In genomic region chr1:72066431-72066830, GRCh38 we compare ENCODE assay signal across 24 cellular contexts.
A peak's percentile ranks its signal among the peaks of the same experiment; 100 is the strongest.
DNase-seq lines count a peak whose midpoint lies in the region; ATAC-seq, FAIRE-seq and TF ChIP-seq lines count a peak whose summit lies in the region.
"Had no signal": no experiment of that assay in that cellular context is flagged by ENCODE, and none has a peak within 500 bp of the region (broad histone marks: within the 10 kb centered on the region; RNA-seq: fewer than 3 reads in every experiment).

No MANE protein-coding gene starts in this region.

- intact Hi-C loops in kidney (cut with DNase I) (no loop called here), mammary epithelial cell (cut with micrococcal nuclease) (no loop called here)

- H2AFZ ChIP-seq in mammary epithelial cell (ENCODE audit: low read depth, low read length): no peak overlapping the region
- H2AFZ ChIP-seq: GM23338 had no signal

- in situ Hi-C loops in mammary epithelial cell (cut with MboI; ENCODE audit: low sequenced_read_pairs in 2 of 2): no loop called here

- H3K4me3 ChIP-seq in kidney (ENCODE audit: low read length in 2 of 2) (no peak overlapping the region), mammary epithelial cell (replicated peaks in 1 of 3; ENCODE audit: insufficient read depth in 1 of 3, low read depth in 2 of 3, low read length in 3 of 3) (no peak overlapping the region)
- H3K4me3 ChIP-seq: GM12878, GM23338 had no signal

- dilution Hi-C loops in mammary epithelial cell (cut with HindIII; ENCODE audit: low sequenced_read_pairs): no loop called here

- no peaks in the 10 kb centered on the region for H3K36me3 Mint-ChIP-seq in activated naive CD8-positive, alpha-beta T cell treated with anti-CD3 and anti-CD28 coated beads, Interleukin-2, amount 50 U/mL, for 24 hours (ENCODE audit: low read depth)

- no peak for ATAC-seq in activated naive CD8-positive, alpha-beta T cell treated with anti-CD3 and anti-CD28 coated beads, Interleukin-2, amount 50 U/mL, for 24 hours
- ATAC-seq: GM12878, GM23338, SK-N-SH treated with all-trans-retinoic acid at 6 μM for 48 hours had no signal

- H3K9ac ChIP-seq in kidney (ENCODE audit: low read length in 2 of 2): no peak overlapping the region
- H3K9ac ChIP-seq in mammary epithelial cell (ENCODE audit: insufficient read depth, low read length): no peak overlapping the region

- no TSS peak for BruUV-seq in mammary epithelial cell (replicated peaks; lab: Mats Ljungman, UMichigan)

- H3K9me3 Mint-ChIP-seq in activated naive CD8-positive, alpha-beta T cell treated with anti-CD3 and anti-CD28 coated beads, Interleukin-2, amount 50 U/mL, for 24 hours: no peaks in the 10 kb centered on the region
- H3K9me3 Mint-ChIP-seq: GM23338 had no signal

- 79% methylated on average over 7 of the region's 7 CpGs for WGBS in mammary epithelial cell (ENCODE audit: low coverage, missing lambda C conversion rate)

- no peaks in the 10 kb centered on the region for H3K4me1 Mint-ChIP-seq in activated naive CD8-positive, alpha-beta T cell treated with anti-CD3 and anti-CD28 coated beads, Interleukin-2, amount 50 U/mL, for 24 hours
- H3K4me1 Mint-ChIP-seq: GM23338 had no signal

- H3K4me1 ChIP-seq in kidney (ENCODE audit: control insufficient read depth in 1 of 2, insufficient read depth in 1 of 2, low read depth in 1 of 2, low read length in 2 of 2) (no peaks in the 10 kb centered on the region), mammary epithelial cell (ENCODE audit: insufficient read depth, low read length) (peaks cover 20% of the 10 kb centered on the region)

- H4K20me1 ChIP-seq in mammary epithelial cell (ENCODE audit: insufficient read depth, low read length): no peaks in the 10 kb centered on the region

- peak; percentile 54 for DNase-seq in AG08395 (ENCODE audit: low spot score)
- DNase-seq in GM03348 (ENCODE audit: low spot score): peak; percentile 2
- peak; percentile 28 for DNase-seq in kidney
- no peak for DNase-seq in activated naive CD8-positive, alpha-beta T cell treated with anti-CD3 and anti-CD28 coated beads, Interleukin-2, amount 50 U/mL, for 24 hours
- DNase-seq in COLO829 (ENCODE audit: low spot score): no peak
- no peak for DNase-seq in mammary epithelial cell
- DNase-seq: C1 segment of cervical spinal cord, DMS 273 treated with DMSO at 0.1 percent for 48 hours, DND-41, HCEC 1CT, IMR-90, NCI-H1436 treated with DMSO at 0.1 percent for 48 hours, NCI-H2029 treated with DMSO at 0.1 percent for 48 hours, NCI-H2171 treated with DMSO at 0.1 percent for 48 hours, NCI-H446, OCI-M1, SIG-M5 had no signal

- CTCF ChIA-PET in mammary epithelial cell (lab: Charles Lee; ENCODE audit: low non-redundant PET): no interaction called here

- H3K27ac Mint-ChIP-seq in activated naive CD8-positive, alpha-beta T cell treated with anti-CD3 and anti-CD28 coated beads, Interleukin-2, amount 50 U/mL, for 24 hours: no peak overlapping the region
- H3K27ac Mint-ChIP-seq: GM23338 had no signal

- H3K27me3 ChIP-seq in mammary epithelial cell (ENCODE audit: insufficient read depth, low read length): no peaks in the 10 kb centered on the region

- H3K79me2 ChIP-seq in mammary epithelial cell (ENCODE audit: insufficient read depth, low read length): no peaks in the 10 kb centered on the region

- no peak overlapping the region for H3K4me2 ChIP-seq in mammary epithelial cell (ENCODE audit: insufficient read depth, low read depth, low read length)
- H3K4me2 ChIP-seq: GM23338 had no signal

- H3K27ac ChIP-seq in kidney (ENCODE audit: low read depth in 2 of 2, low read length in 2 of 2) (no peak overlapping the region), mammary epithelial cell (ENCODE audit: insufficient read depth, low read depth, low read length) (no peak overlapping the region)

- H3K36me3 ChIP-seq in kidney (ENCODE audit: control insufficient read depth in 1 of 2, insufficient read depth in 2 of 2, low read length in 2 of 2) (no peaks in the 10 kb centered on the region), mammary epithelial cell (ENCODE audit: insufficient read depth, low read length) (no peaks in the 10 kb centered on the region)

- no peaks in the 10 kb centered on the region for H3K9me3 ChIP-seq in kidney (ENCODE audit: control insufficient read depth in 1 of 2, low read length in 2 of 2)
- no peaks in the 10 kb centered on the region for H3K9me3 ChIP-seq in mammary epithelial cell (replicated peaks; ENCODE audit: insufficient read depth, low read length)

- FAIRE-seq in endometrium (lab: Jason Lieb, UNC) (peak; percentile 23), kidney (lab: Jason Lieb, UNC) (no peak)
- FAIRE-seq: A204.1, G401.6, GM12878, HTR-8/SVneo had no signal

- no peaks in the 10 kb centered on the region for H3K27me3 Mint-ChIP-seq in activated naive CD8-positive, alpha-beta T cell treated with anti-CD3 and anti-CD28 coated beads, Interleukin-2, amount 50 U/mL, for 24 hours

- no peak overlapping the region for H3K4me3 Mint-ChIP-seq in activated naive CD8-positive, alpha-beta T cell treated with anti-CD3 and anti-CD28 coated beads, Interleukin-2, amount 50 U/mL, for 24 hours
- H3K4me3 Mint-ChIP-seq: GM23338 had no signal

- TF ChIP-seq CTCF in kidney (IDR thresholded peaks at IDR 0.05; ENCODE audit: borderline replicate concordance, extremely low read depth, insufficient read depth): no peak
- no peak for TF ChIP-seq CTCF in mammary epithelial cell (conservative IDR thresholded peaks at IDR 0.05 in 1 of 2, IDR thresholded peaks at IDR 0.05 in 1 of 2; ENCODE audit: extremely low read depth in 1 of 2, insufficient read depth in 1 of 2, low read depth in 1 of 2, low read length in 2 of 2)

Comparison
In these comparisons a context has a peak if more than half of its experiments do, and no peak if none do; other contexts are left out.
1. DNase-seq: peak in AG08395 (single experiment), GM03348 (single experiment) and kidney (single experiment); none in activated naive CD8-positive, alpha-beta T cell treated with anti-CD3 and anti-CD28 coated beads, Interleukin-2, amount 50 U/mL, for 24 hours (single experiment), COLO829 (single experiment) and mammary epithelial cell (single experiment).